In the genomic region with DNA sequence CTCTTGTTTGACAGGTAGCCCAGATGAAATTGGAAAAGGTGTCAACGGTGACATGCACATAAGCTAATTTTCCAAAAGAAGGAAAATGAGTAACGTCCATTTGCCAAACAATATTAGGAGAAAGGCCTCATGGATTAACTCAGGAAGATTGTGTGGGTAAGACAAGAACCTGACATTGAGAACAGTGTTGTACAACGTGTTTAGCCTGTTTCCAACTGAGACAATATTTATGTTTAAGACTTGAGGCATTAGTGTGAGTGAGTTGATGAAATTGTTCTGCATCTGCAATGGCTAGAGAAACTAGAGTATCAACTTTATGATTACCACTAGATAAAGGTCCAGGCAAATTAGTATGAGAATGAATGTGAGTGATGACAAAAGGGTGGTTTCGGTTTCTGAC, we compare ENCODE assay signal across 17 cellular contexts.
DNase-seq lines count a peak whose midpoint lies in the region; ATAC-seq, FAIRE-seq and TF ChIP-seq lines count a peak whose summit lies in the region.
"Had no signal": no experiment of that assay in that cellular context is flagged by ENCODE, and none has a peak within 500 bp of the region (broad histone marks: within the 10 kb centered on the region; RNA-seq: fewer than 3 reads in every experiment).

No MANE protein-coding gene starts in this region.

- TF ChIP-seq CTCF in SK-N-SH (IDR thresholded peaks at IDR 0.05) (no peak), PC-3 (conservative IDR thresholded peaks at IDR 0.05; ENCODE audit: low read depth, low read length) (no peak), endothelial cell of umbilical vein (IDR thresholded peaks at IDR 0.05; ENCODE audit: extremely low read depth in 1 of 2, insufficient read depth in 1 of 2, low read depth in 1 of 2, low read length in 2 of 2) (no peak), D721Med (IDR thresholded peaks at IDR 0.05; ENCODE audit: insufficient read depth, missing control alignments) (no peak)

- H3K4me3 ChIP-seq in SK-N-SH (ENCODE audit: low read depth in 2 of 2, low read length in 1 of 2) (no peak overlapping the region), PC-3 (ENCODE audit: low read length) (no peak overlapping the region), endothelial cell of umbilical vein (replicated peaks in 1 of 3; ENCODE audit: insufficient read depth in 1 of 3, low read depth in 1 of 3, low read length in 3 of 3) (no peak overlapping the region)
- H3K4me3 ChIP-seq: ovary had no signal

- no peak for TF ChIP-seq EP300 in SK-N-SH (IDR thresholded peaks at IDR 0.05; ENCODE audit: borderline replicate concordance in 1 of 2, low read depth in 1 of 2, low read length in 1 of 2)

- H3F3A ChIP-seq in SK-N-SH (replicated peaks; ENCODE audit: insufficient read depth) (no peaks in the 10 kb centered on the region), PC-3 (ENCODE audit: low read length, unreplicated experiment) (no peaks in the 10 kb centered on the region)

- H2AFZ ChIP-seq in SK-N-SH (ENCODE audit: low read depth) (peak overlapping the region; percentile 49; the same call in 1 of the 2 replicates), PC-3 (ENCODE audit: low read length) (0 out of 2 replicates have a peak overlapping the region, but pooled peaks have one; percentile 3), endothelial cell of umbilical vein (ENCODE audit: low read depth, low read length) (peak overlapping the region; percentile 38)

- ATAC-seq in SK-N-SH treated with all-trans-retinoic acid at 6 μM for 48 hours (no peak), PC-3 (no peak), HG03432 (IDR thresholded peaks at IDR 0.05; ENCODE audit: unreplicated experiment) (no peak)
- ATAC-seq: natural killer cell had no signal

- H3K27ac ChIP-seq in SK-N-SH (ENCODE audit: low read depth in 2 of 2, low read length in 1 of 2) (no peak overlapping the region), PC-3 (ENCODE audit: low read length) (no peak overlapping the region), endothelial cell of umbilical vein (ENCODE audit: insufficient read depth, low read depth, low read length) (no peak overlapping the region)
- H3K27ac ChIP-seq: ovary had no signal

- no peak for TF ChIP-seq POLR2A in endothelial cell of umbilical vein (IDR thresholded peaks at IDR 0.05; ENCODE audit: low read depth, low read length)

- FAIRE-seq in endothelial cell of umbilical vein (lab: Jason Lieb, UNC): no peak
- no peak for FAIRE-seq in D721Med (lab: Jason Lieb, UNC)
- FAIRE-seq: G401.6, H1, kidney, small intestine had no signal

- H4K20me1 ChIP-seq in SK-N-SH (ENCODE audit: insufficient read depth) (no peaks in the 10 kb centered on the region), PC-3 (ENCODE audit: low read length) (no peaks in the 10 kb centered on the region), endothelial cell of umbilical vein (replicated peaks; ENCODE audit: control insufficient read depth, extremely low read depth, insufficient read depth, low read length) (no peaks in the 10 kb centered on the region)

- H3K9me3 ChIP-seq in SK-N-SH: peaks cover 5% of the 10 kb centered on the region
- H3K9me3 ChIP-seq in PC-3 (ENCODE audit: low read length): no peaks in the 10 kb centered on the region
- H3K9me3 ChIP-seq in endothelial cell of umbilical vein (replicated peaks; ENCODE audit: control insufficient read depth, insufficient read depth, low read length): no peaks in the 10 kb centered on the region
- H3K9me3 ChIP-seq: ovary had no signal

- no peaks in the 10 kb centered on the region for H3K79me2 ChIP-seq in SK-N-SH (ENCODE audit: insufficient read depth)
- H3K79me2 ChIP-seq in PC-3 (ENCODE audit: low read length): no peaks in the 10 kb centered on the region
- H3K79me2 ChIP-seq in endothelial cell of umbilical vein (ENCODE audit: control insufficient read depth, insufficient read depth, low read length): no peaks in the 10 kb centered on the region

- BruUV-seq in PC-3 (replicated peaks; lab: Mats Ljungman, UMichigan) (no TSS peak), endothelial cell of umbilical vein (replicated peaks; lab: Mats Ljungman, UMichigan) (no TSS peak)

- dilution Hi-C loops in endothelial cell of umbilical vein (cut with MboI; ENCODE audit: extremely low pct_ligation_motif_present, low sequenced_read_pairs): no loop called here

- no peaks in the 10 kb centered on the region for H3K36me3 ChIP-seq in SK-N-SH (replicated peaks in 1 of 2; ENCODE audit: control insufficient read depth in 1 of 2, insufficient read depth in 2 of 2, low read length in 1 of 2)
- H3K36me3 ChIP-seq in PC-3 (ENCODE audit: low read depth, low read length): no peaks in the 10 kb centered on the region
- H3K36me3 ChIP-seq in endothelial cell of umbilical vein (ENCODE audit: control insufficient read depth in 2 of 2, extremely low read depth in 1 of 2, insufficient read depth in 2 of 2, low read length in 2 of 2): no peaks in the 10 kb centered on the region
- H3K36me3 ChIP-seq: ovary had no signal

- H3K27me3 ChIP-seq in SK-N-SH (ENCODE audit: insufficient read depth) (no peaks in the 10 kb centered on the region), PC-3 (ENCODE audit: low read length) (no peaks in the 10 kb centered on the region), endothelial cell of umbilical vein (ENCODE audit: control insufficient read depth in 2 of 2, insufficient read depth in 2 of 2, low read length in 2 of 2) (peaks cover 12 to 17% of the 10 kb centered on the region in 2 experiments)
- H3K27me3 ChIP-seq: ovary had no signal

- CTCF ChIA-PET in SK-N-SH (lab: Yijun Ruan, JAX): interaction anchor here (0.6 to 2.9 kb wide), 5 partner anchors 12 to 1003 kb away, joined by 3 to 13 read pairs (median 3); no protein-coding TSS in a partner anchor
- CTCF ChIA-PET in PC-3 (lab: Charles Lee): no interaction called here
- CTCF ChIA-PET in endothelial cell of umbilical vein (lab: Charles Lee): interaction anchor here (0.6 to 1.6 kb wide), 5 partner anchors 465 to 673 kb away, joined by 3 to 13 read pairs (median 3); no protein-coding TSS in a partner anchor

- H3K4me1 ChIP-seq in SK-N-SH (ENCODE audit: control insufficient read depth in 1 of 2, insufficient read depth in 2 of 2, low read depth in 1 of 2, low read length in 1 of 2) (no peaks in the 10 kb centered on the region), PC-3 (ENCODE audit: insufficient read depth, low read length) (peaks cover 15% of the 10 kb centered on the region), endothelial cell of umbilical vein (ENCODE audit: control insufficient read depth, extremely low read depth, insufficient read depth, low read length) (no peaks in the 10 kb centered on the region)

- intact Hi-C loops in PC-3 (cut with micrococcal nuclease) (loop anchor here (2.0 kb wide), 1 partner anchor 468 kb away; no protein-coding TSS in a partner anchor), endothelial cell of umbilical vein (cut with micrococcal nuclease) (loop anchor here (1.0 kb wide), 1 partner anchor 468 kb away; no protein-coding TSS in a partner anchor)

- DNase-seq in SK-N-SH (no peak), PC-3 (no peak), endothelial cell of umbilical vein (ENCODE audit: low read depth, low spot score) (no peak), superior temporal gyrus (ENCODE audit: extremely low spot score) (peak; percentile 18), D721Med (ENCODE audit: insufficient read length, low spot score) (no peak), C1 segment of cervical spinal cord (lab: John Stamatoyannopoulos, UW) (no peak)
- DNase-seq: activated gamma-delta T cell treated with Interleukin-2 at 50 U/mL for 16 hours; activated T-cell treated with anti-CD3 and anti-CD28 coated beads, Interleukin-2, amount 50 U/mL, for 1 hour; kidney; natural killer cell; ovary; retina had no signal

- 15% methylated on average over 4 of the region's 4 CpGs for WGBS in SK-N-SH (ENCODE audit: low lambda C conversion rate)

- POLR2A ChIA-PET in SK-N-SH (lab: Yijun Ruan, JAX): no interaction called here
- POLR2A ChIA-PET in PC-3 (lab: Charles Lee; ENCODE audit: unreplicated experiment): no interaction called here
- POLR2A ChIA-PET in endothelial cell of umbilical vein (lab: Charles Lee): no interaction called here

- H3K4me2 ChIP-seq in SK-N-SH (no peak overlapping the region), PC-3 (ENCODE audit: low read length) (peak overlapping the region; percentile 45), endothelial cell of umbilical vein (ENCODE audit: insufficient read depth, low read length) (no peak overlapping the region)

- no peaks in the 10 kb centered on the region for H3K9me2 ChIP-seq in SK-N-SH
- no peaks in the 10 kb centered on the region for H3K9me2 ChIP-seq in PC-3 (replicated peaks; ENCODE audit: low read length)

- H3K9ac ChIP-seq in SK-N-SH (no peak overlapping the region), PC-3 (ENCODE audit: low read length) (no peak overlapping the region), endothelial cell of umbilical vein (replicated peaks; ENCODE audit: extremely low read depth, insufficient read depth, low read length) (no peak overlapping the region)

- TF ChIP-seq RAD21 in SK-N-SH (IDR thresholded peaks at IDR 0.05; ENCODE audit: low read length): no peak

- H3K9me1 ChIP-seq in endothelial cell of umbilical vein (replicated peaks; ENCODE audit: control insufficient read depth, extremely low read depth, insufficient read depth, low read length): no peaks in the 10 kb centered on the region

TF ChIP-seq in SK-N-SH, 30 proteins besides CTCF, POLR2A, EP300 and RAD21 (continues in another document):
- no peak for TF ChIP-seq NFIC (IDR thresholded peaks at IDR 0.05; ENCODE audit: borderline replicate concordance)
- TF ChIP-seq MEF2A (IDR thresholded peaks at IDR 0.05; ENCODE audit: borderline replicate concordance, low read depth): no peak

TF ChIP-seq in endothelial cell of umbilical vein, 7 proteins besides CTCF, POLR2A, EP300 and RAD21:
- no peak for TF ChIP-seq JUN (IDR thresholded peaks at IDR 0.05; ENCODE audit: borderline replicate concordance, insufficient read depth, insufficient read length, low read depth)
- no peak for TF ChIP-seq FOS (IDR thresholded peaks at IDR 0.05; ENCODE audit: borderline replicate concordance, insufficient read depth, low read length)
- TF ChIP-seq, protein P1, sequence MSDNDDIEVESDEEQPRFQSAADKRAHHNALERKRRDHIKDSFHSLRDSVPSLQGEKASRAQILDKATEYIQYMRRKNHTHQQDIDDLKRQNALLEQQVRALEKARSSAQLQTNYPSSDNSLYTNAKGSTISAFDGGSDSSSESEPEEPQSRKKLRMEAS (IDR thresholded peaks at IDR 0.05; ENCODE audit: insufficient read depth, insufficient read length): no peak
- no peak for TF ChIP-seq GATA2 (IDR thresholded peaks at IDR 0.05; ENCODE audit: insufficient read depth, insufficient read length, low read depth, low read length)
- no peak for TF ChIP-seq MYC (IDR thresholded peaks at IDR 0.05; ENCODE audit: low read depth, low read length)
TF ChIP-seq in endothelial cell of umbilical vein: peak in this region for 0.
